In the genomic region with DNA sequence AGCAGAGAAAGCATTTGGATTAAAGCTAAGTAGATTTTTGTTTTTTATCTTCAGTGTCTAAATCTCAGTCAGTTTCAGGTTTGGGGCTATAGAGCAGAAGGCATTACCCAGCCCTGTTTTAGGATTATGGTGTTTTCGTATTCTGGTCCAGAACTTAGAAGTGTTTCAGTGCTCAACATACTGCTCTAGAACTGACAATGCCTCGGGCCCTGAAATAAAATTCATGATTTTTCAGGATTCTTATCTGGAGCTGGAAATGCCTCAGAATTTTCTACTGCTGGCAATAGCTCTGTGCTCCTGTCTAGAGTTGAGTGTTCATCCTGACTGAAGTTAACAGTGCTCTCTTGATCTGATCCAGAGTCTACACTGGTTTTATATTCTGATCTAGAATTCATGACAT, we compare ENCODE assay signal across 16 cellular contexts.
A peak's percentile ranks its signal among the peaks of the same experiment; 100 is the strongest.
DNase-seq lines count a peak whose midpoint lies in the region; ATAC-seq and TF ChIP-seq lines count a peak whose summit lies in the region.
"Had no signal": no experiment of that assay in that cellular context is flagged by ENCODE, and none has a peak within 500 bp of the region (broad histone marks: within the 10 kb centered on the region; RNA-seq: fewer than 3 reads in every experiment).

No MANE protein-coding gene starts in this region.

- H3K4ac ChIP-seq in mesenchymal stem cell (ENCODE audit: low read depth in 1 of 2, low read length in 2 of 2): no peak overlapping the region

- no peak overlapping the region for H2BK15ac ChIP-seq in mesenchymal stem cell (ENCODE audit: low read depth, poor library complexity, severe bottlenecking)

- H2AK5ac ChIP-seq in mesenchymal stem cell (ENCODE audit: low read length, severe bottlenecking): no peak overlapping the region

- H2AFZ ChIP-seq in mesenchymal stem cell (ENCODE audit: low read depth, low read length): no peak overlapping the region

- TF ChIP-seq CTCF in left ventricle myocardium inferior (IDR thresholded peaks at IDR 0.05; ENCODE audit: borderline replicate concordance) (no peak), uterus (IDR thresholded peaks at IDR 0.05) (no peak)

- no peak overlapping the region for H3K4me2 ChIP-seq in mesenchymal stem cell (ENCODE audit: low read length, poor library complexity, severe bottlenecking)
- H3K4me2 ChIP-seq: BLaER1 had no signal

- WGBS in mesenchymal stem cell: 97% methylated on average over 2 of the region's 2 CpGs

- no peak overlapping the region for H3K4me3 ChIP-seq in left ventricle myocardium inferior
- H3K4me3 ChIP-seq in mesenchymal stem cell (ENCODE audit: insufficient read depth in 1 of 2, low read depth in 1 of 2, low read length in 2 of 2): no peak overlapping the region
- no peak overlapping the region for H3K4me3 ChIP-seq in uterus
- H3K4me3 ChIP-seq: BLaER1, HAP-1 had no signal

- intact Hi-C loops in left ventricle myocardium inferior (cut with micrococcal nuclease): no loop called here
- intact Hi-C loops in left cardiac atrium (cut with DNase I): no loop called here
- intact Hi-C loops in uterus (cut with DNase I; ENCODE audit: low total_unique reads): no loop called here

- H2BK5ac ChIP-seq in mesenchymal stem cell (ENCODE audit: low read depth, low read length, poor library complexity, severe bottlenecking): no peak overlapping the region

- H3K14ac ChIP-seq in mesenchymal stem cell (ENCODE audit: low read length in 2 of 2): no peak overlapping the region

- H3K27me3 ChIP-seq in left ventricle myocardium inferior (ENCODE audit: low read depth) (no peaks in the 10 kb centered on the region), mesenchymal stem cell (ENCODE audit: control insufficient read depth in 1 of 2, insufficient read depth in 1 of 2, low read length in 2 of 2) (no peaks in the 10 kb centered on the region), uterus (no peaks in the 10 kb centered on the region)
- H3K27me3 ChIP-seq: BLaER1 had no signal

- no peak overlapping the region for H4K8ac ChIP-seq in mesenchymal stem cell (ENCODE audit: low read length)

- H2BK120ac ChIP-seq in mesenchymal stem cell (ENCODE audit: low read depth, low read length): no peak overlapping the region

- H3K9ac ChIP-seq in mesenchymal stem cell (ENCODE audit: low read length): peak overlapping the region; percentile 34
- H3K9ac ChIP-seq: BLaER1 had no signal

- H3K4me1 ChIP-seq in left ventricle myocardium inferior (peaks cover 42% of the 10 kb centered on the region), mesenchymal stem cell (ENCODE audit: control insufficient read depth, insufficient read depth, low read depth, low read length) (no peaks in the 10 kb centered on the region), uterus (peaks cover 0 to 4% of the 10 kb centered on the region in 2 donors)
- H3K4me1 ChIP-seq: Caco-2, HAP-1 had no signal

- peak overlapping the region; percentile 80 for H3K27ac ChIP-seq in left ventricle myocardium inferior (replicated peaks)
- H3K27ac ChIP-seq in mesenchymal stem cell (ENCODE audit: low read length, poor library complexity, severe bottlenecking): no peak overlapping the region
- H3K27ac ChIP-seq in uterus: peak overlapping the region; percentile 54 to 69
- H3K27ac ChIP-seq: BLaER1, C4-2B had no signal

- no peak overlapping the region for H3K18ac ChIP-seq in mesenchymal stem cell (ENCODE audit: low read depth in 1 of 2, low read length in 2 of 2)

- no peak for TF ChIP-seq POLR2A in uterus (IDR thresholded peaks at IDR 0.05)

- no peak for ATAC-seq in left cardiac atrium
- ATAC-seq: CD8-positive, alpha-beta T cell had no signal

- no peaks in the 10 kb centered on the region for H3K9me3 ChIP-seq in left ventricle myocardium inferior (replicated peaks)
- no peaks in the 10 kb centered on the region for H3K9me3 ChIP-seq in mesenchymal stem cell (ENCODE audit: control insufficient read depth, low read length)
- H3K9me3 ChIP-seq in uterus: no peaks in the 10 kb centered on the region
- H3K9me3 ChIP-seq: BLaER1, Caco-2, HAP-1 had no signal

- H2BK12ac ChIP-seq in mesenchymal stem cell (ENCODE audit: low read length in 2 of 2): no peak overlapping the region

- DNase-seq in left ventricle myocardium inferior (no peak), left cardiac atrium (no peak), mesenchymal stem cell (no peak), uterus (no peak), SW480 (ENCODE audit: low spot score) (no peak)
- DNase-seq in stimulated activated CD4-positive, alpha-beta T cell treated with anti-CD3 and anti-CD28 coated beads, Interleukin-2, amount 100 ng/mL, for 24 hours: no peak
- DNase-seq: Caco-2; CD4-positive, CD25-positive, alpha-beta regulatory T cell; CD8-positive, alpha-beta T cell; DMS153; DND-41; GOT3; HFFc6 had no signal

- H4K91ac ChIP-seq in mesenchymal stem cell (ENCODE audit: low read length): no peak overlapping the region

- no peak overlapping the region for H3K23ac ChIP-seq in mesenchymal stem cell (ENCODE audit: low read length in 2 of 2)

- H3K36me3 ChIP-seq in left ventricle myocardium inferior (no peaks in the 10 kb centered on the region), mesenchymal stem cell (ENCODE audit: control insufficient read depth in 1 of 2, insufficient read depth in 2 of 2, low read depth in 1 of 2, low read length in 2 of 2) (peaks cover 11 to 68% of the 10 kb centered on the region in 2 experiments), uterus (no peaks in the 10 kb centered on the region)
- H3K36me3 ChIP-seq: BLaER1, HAP-1 had no signal

- peaks cover 3% of the 10 kb centered on the region for H3K79me1 ChIP-seq in mesenchymal stem cell (replicated peaks; ENCODE audit: low read length, poor library complexity, severe bottlenecking)
